In the genomic region with DNA sequence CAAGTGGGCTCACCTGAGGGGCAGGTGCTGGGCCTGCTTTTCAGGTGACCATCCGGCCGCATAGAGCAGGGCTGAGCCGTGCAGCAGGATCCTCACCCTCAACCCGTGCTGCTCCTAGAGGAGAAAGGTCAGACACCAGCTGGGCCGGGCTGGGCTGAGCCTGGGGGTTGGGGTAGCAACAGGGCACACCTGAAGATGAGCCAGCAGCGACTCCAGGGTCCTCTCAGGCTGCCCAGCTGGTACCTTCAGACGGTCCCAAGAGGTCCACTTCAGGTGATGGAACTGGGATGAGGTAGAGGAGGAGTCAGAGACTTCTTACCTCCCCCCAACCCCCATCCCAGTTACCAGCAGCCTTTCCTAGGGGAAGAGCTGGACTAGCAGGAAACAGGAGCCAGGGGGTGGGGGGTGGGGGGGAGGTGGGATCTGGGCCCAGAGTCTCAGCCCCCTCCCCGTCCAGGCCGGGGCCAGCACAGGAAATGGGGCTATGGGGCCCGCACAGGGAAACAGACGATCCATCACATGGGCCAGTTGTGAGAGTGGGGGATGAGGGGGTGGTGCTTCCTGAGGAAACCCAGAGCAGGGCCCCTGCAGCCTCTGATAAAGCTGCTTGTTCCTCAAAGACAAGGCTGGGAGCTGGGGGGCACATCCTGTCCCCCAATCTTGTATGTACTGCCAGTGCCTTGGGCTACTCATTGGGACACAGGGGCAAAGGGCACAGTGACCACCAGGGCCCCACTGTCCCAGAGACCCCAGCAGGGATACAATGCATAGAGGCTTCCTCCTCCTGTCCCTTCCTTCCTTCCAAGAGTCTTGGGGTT, we compare ENCODE assay signal across 1 cellular context.
TF ChIP-seq lines count a peak whose summit lies in the region.

No MANE protein-coding gene starts in this region.

TF ChIP-seq in K562, 482 proteins besides CTCF, POLR2A, EP300 and RAD21 (continued from another document):
- TF ChIP-seq HBP1 (CRISPR knock-in tag; IDR thresholded peaks at IDR 0.05) (no peak), ZNF766 (CRISPR knock-in tag; conservative IDR thresholded peaks at IDR 0.05) (0 out of 2 replicates have a peak, but pooled peaks have one; percentile 38), TRIM25 (IDR thresholded peaks at IDR 0.05; ENCODE audit: borderline replicate concordance) (no peak), GATAD2A (IDR thresholded peaks at IDR 0.05) (no peak), ZNF589 (CRISPR knock-in tag; IDR thresholded peaks at IDR 0.05; ENCODE audit: low read depth) (no peak), RBM39 (optimal IDR thresholded peaks at IDR 0.05; ENCODE audit: low read depth, low read length) (no peak), SMAD3 (CRISPR knock-in tag; conservative IDR thresholded peaks at IDR 0.05) (no peak), GATA2 (CRISPR knock-in tag; IDR thresholded peaks at IDR 0.05) (no peak), ZBTB2 (IDR thresholded peaks at IDR 0.05) (no peak; the same call in 1 of the 2 replicates), ZNF408 (CRISPR knock-in tag; IDR thresholded peaks at IDR 0.05; ENCODE audit: low read depth) (no peak), FOXJ3 (CRISPR knock-in tag; IDR thresholded peaks at IDR 0.05) (no peak), LARP7 (IDR thresholded peaks at IDR 0.05) (no peak), NFIC (IDR thresholded peaks at IDR 0.05) (peak; percentile 48; the same call in 1 of the 2 replicates), SMARCC2 (IDR thresholded peaks at IDR 0.05; ENCODE audit: low read depth) (no peak), ZNF717 (CRISPR knock-in tag; IDR thresholded peaks at IDR 0.05) (no peak), TCF7 (IDR thresholded peaks at IDR 0.05; ENCODE audit: borderline replicate concordance) (0 out of 2 replicates have a peak, but pooled peaks have one; percentile 7), YY1 (IDR thresholded peaks at IDR 0.05; ENCODE audit: borderline replicate concordance in 1 of 3, control insufficient read depth in 1 of 3, extremely low read depth in 1 of 3, insufficient read depth in 3 of 3, insufficient read length in 1 of 3, insufficient replicate concordance in 2 of 3, low read depth in 1 of 3, low read length in 2 of 3) (peak in 1 of 3 experiments; percentile 16), TCF7L2 (IDR thresholded peaks at IDR 0.05; ENCODE audit: low read depth, low read length) (no peak), ZNF184 (CRISPR knock-in tag; IDR thresholded peaks at IDR 0.05) (no peak), NR3C1 (CRISPR knock-in tag; IDR thresholded peaks at IDR 0.05) (no peak)
- TF ChIP-seq, protein P1, sequence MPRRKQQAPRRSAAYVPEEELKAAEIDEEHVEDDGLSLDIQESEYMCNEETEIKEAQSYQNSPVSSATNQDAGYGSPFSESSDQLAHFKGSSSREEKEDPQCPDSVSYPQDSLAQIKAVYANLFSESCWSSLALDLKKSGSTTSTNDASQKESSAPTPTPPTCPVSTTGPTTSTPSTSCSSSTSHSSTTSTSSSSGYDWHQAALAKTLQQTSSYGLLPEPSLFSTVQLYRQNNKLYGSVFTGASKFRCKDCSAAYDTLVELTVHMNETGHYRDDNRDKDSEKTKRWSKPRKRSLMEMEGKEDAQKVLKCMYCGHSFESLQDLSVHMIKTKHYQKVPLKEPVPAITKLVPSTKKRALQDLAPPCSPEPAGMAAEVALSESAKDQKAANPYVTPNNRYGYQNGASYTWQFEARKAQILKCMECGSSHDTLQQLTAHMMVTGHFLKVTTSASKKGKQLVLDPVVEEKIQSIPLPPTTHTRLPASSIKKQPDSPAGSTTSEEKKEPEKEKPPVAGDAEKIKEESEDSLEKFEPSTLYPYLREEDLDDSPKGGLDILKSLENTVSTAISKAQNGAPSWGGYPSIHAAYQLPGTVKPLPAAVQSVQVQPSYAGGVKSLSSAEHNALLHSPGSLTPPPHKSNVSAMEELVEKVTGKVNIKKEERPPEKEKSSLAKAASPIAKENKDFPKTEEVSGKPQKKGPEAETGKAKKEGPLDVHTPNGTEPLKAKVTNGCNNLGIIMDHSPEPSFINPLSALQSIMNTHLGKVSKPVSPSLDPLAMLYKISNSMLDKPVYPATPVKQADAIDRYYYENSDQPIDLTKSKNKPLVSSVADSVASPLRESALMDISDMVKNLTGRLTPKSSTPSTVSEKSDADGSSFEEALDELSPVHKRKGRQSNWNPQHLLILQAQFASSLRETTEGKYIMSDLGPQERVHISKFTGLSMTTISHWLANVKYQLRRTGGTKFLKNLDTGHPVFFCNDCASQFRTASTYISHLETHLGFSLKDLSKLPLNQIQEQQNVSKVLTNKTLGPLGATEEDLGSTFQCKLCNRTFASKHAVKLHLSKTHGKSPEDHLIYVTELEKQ (CRISPR knock-in tag; IDR thresholded peaks at IDR 0.05): no peak
- TF ChIP-seq, protein P2, sequence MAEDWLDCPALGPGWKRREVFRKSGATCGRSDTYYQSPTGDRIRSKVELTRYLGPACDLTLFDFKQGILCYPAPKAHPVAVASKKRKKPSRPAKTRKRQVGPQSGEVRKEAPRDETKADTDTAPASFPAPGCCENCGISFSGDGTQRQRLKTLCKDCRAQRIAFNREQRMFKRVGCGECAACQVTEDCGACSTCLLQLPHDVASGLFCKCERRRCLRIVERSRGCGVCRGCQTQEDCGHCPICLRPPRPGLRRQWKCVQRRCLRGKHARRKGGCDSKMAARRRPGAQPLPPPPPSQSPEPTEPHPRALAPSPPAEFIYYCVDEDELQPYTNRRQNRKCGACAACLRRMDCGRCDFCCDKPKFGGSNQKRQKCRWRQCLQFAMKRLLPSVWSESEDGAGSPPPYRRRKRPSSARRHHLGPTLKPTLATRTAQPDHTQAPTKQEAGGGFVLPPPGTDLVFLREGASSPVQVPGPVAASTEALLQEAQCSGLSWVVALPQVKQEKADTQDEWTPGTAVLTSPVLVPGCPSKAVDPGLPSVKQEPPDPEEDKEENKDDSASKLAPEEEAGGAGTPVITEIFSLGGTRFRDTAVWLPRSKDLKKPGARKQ (CRISPR knock-in tag; IDR thresholded peaks at IDR 0.05): no peak
TF ChIP-seq in K562: peak in this region for 40.
